30 cellular contexts compared by ENCODE assay signal in the genomic region with DNA sequence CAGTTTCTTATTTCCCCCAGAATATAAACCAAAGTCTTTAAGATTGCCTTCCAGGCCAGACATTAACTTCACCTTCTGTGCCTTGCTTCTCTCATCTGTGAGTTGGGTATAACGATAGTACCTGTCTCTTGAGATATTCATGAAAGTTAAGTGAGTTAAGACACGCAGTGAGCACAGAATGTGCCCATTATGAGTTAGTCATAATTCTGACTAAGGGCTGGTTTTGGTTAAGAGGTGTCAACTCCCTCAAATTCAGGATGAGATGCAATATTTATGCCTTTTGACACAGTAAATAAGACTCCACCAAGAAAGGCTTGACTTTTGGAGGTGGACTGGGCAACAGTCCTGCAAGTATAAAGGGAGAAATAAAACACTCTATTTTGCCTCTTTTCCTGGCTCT.
"Had no signal": no experiment of that assay in that cellular context is flagged by ENCODE, and none has a peak within 500 bp of the region (broad histone marks: within the 10 kb centered on the region; RNA-seq: fewer than 3 reads in every experiment).

No MANE protein-coding gene starts in this region.

- DNase-seq: activated CD4-positive, alpha-beta memory T cell treated with anti-CD3 and anti-CD28 coated beads for 36 hours; activated CD4-positive, alpha-beta T cell treated with anti-CD3 and anti-CD28 coated beads, Interleukin-2, amount 10 ng/mL, durations not matched to agents 24 days and 14 days; activated CD4-positive, CD25-positive, alpha-beta regulatory T cell treated with anti-CD3 and anti-CD28 coated beads, Interleukin-2, amount 50 U/mL, for 72 hours; activated CD8-positive, alpha-beta memory T cell treated with anti-CD3 and anti-CD28 coated beads, Interleukin-2, amount 50 U/mL, for 4 hours; activated effector memory CD4-positive, alpha-beta T cell treated with anti-CD3 and anti-CD28 coated beads, Interleukin-2, amount 50 U/mL, for 16 hours; activated naive CD4-positive, alpha-beta T cell treated with anti-CD3 and anti-CD28 coated beads for 36 hours; activated naive CD8-positive, alpha-beta T cell treated with anti-CD3 and anti-CD28 coated beads for 36 hours; activated T-cell treated with anti-CD3 and anti-CD28 coated beads, Interleukin-2, amount 50 U/mL, for 1 hour; brain microvascular endothelial cell; central memory CD4-positive, alpha-beta T cell; endodermal cell; head of caudate nucleus; hippocampal formation; kidney; left colon; naive B cell; nephron progenitor cell; pancreas; retina; small intestine; stimulated activated CD4-positive, alpha-beta T cell treated with anti-CD3 and anti-CD28 coated beads, Interleukin-1b, Interleukin-23, amount 100 ng/mL, for 48 hours; stimulated activated naive B cell treated with anti-CD40 and anti-IgM and Interleukin-4, amounts not matched to agents 10 μg/mL and 1 μg/mL and 100 μg/mL, for 72 hours; stomach; tibial artery; WERI-Rb-1 had no signal

- ATAC-seq: left colon; pancreas; sciatic nerve; stimulated activated naive B cell treated with anti-CD40 and anti-IgM and Interleukin-4, amounts not matched to agents 10 μg/mL and 1 μg/mL and 100 μg/mL, for 72 hours had no signal

- H3K27me3 ChIP-seq: adrenal gland, ascending aorta, brain microvascular endothelial cell, neutrophil, pancreas, stomach, tibial artery had no signal

- H3K4me1 ChIP-seq: adrenal gland, ascending aorta, pancreas, prostate gland, stomach had no signal

- H3K9me3 ChIP-seq: adrenal gland, ascending aorta, neutrophil, pancreas, prostate gland, stomach, tibial artery had no signal

- H3K36me3 ChIP-seq: adrenal gland, ascending aorta, brain microvascular endothelial cell, neutrophil, pancreas, prostate gland, stomach, tibial artery, WERI-Rb-1 had no signal

- FAIRE-seq: pancreas, small intestine had no signal

- H3K4me3 ChIP-seq: adrenal gland, ascending aorta, pancreas, prostate gland, stomach, tibial artery had no signal

- H3K27ac ChIP-seq: adrenal gland, ascending aorta, brain microvascular endothelial cell, neutrophil, pancreas, prostate gland, stomach, tibial artery, WERI-Rb-1 had no signal
